Comparison of ENCODE assay signal across 13 cellular contexts in the genomic region with DNA sequence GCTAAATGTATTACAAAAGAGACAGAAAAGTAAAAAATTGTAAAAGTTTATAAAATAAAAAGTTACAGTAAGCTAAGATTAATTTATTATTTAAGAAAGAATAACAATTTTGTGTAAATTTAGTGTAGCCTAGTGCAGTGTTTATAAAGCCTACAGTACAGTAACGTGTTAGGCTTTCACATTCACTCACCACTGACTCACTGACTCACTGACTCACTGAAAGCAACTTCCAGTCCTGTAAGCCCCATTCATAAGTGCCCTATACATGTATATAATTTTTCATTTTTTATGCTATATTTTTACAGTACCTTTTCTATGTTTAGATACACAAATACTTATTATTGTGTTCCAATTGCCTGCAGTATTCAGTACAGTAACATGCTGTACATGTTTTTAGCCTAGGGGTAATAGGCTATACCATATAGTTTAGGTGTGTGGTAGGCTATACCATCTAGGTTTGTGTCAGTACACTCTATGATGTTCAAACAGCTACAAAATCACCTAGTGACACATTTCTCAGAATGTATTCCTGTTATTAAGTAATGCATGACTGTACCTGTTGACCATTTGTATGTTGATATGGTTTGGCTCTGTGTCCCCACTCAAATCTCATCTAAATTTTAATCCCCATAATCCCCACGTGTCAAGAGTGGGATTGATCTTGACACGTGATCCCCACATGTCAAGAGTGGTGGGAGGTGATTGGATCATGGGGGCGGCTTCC. TPM values are rescaled to one million over a fixed set of nuclear protein-coding genes. Genes with fewer than 3 reads are reported as not detected.
A peak's percentile ranks its signal among the peaks of the same experiment; 100 is the strongest.
DNase-seq lines count a peak whose midpoint lies in the region; ATAC-seq and TF ChIP-seq lines count a peak whose summit lies in the region.
"Had no signal": no experiment of that assay in that cellular context is flagged by ENCODE, and none has a peak within 500 bp of the region (broad histone marks: within the 10 kb centered on the region; RNA-seq: fewer than 3 reads in every experiment).

No MANE protein-coding gene starts in this region.

- peak; percentile 25 for DNase-seq in activated CD4-positive, alpha-beta T cell treated with anti-CD3 and anti-CD28 coated beads for 48 hours
- DNase-seq in activated CD4-positive, alpha-beta T cell treated with anti-CD3 and anti-CD28 coated beads for 4 hours = no peak
- DNase-seq in amniotic epithelial cell (ENCODE audit: low read depth) = peak; percentile 73
- DNase-seq in natural killer cell treated with Interleukin-12 subunit alpha and Interleukin-12 subunit beta and Interleukin-15 and Interleukin-18, amount 100 ng/mL, for 72 hours (ENCODE audit: low spot score) = no peak
- DNase-seq in NAMALWA (ENCODE audit: low spot score) = no peak
- DNase-seq in GM13976 (ENCODE audit: low spot score) = no peak
- DNase-seq in 8988T = no peak
- DNase-seq: activated CD4-positive, alpha-beta T cell treated with anti-CD3 and anti-CD28 coated beads, Interleukin-2, amount 10 ng/mL, durations not matched to agents 7 days and 5 days; colonic mucosa; islet precursor cell; PC-9 had no signal

- peaks cover 0 to 5% of the 10 kb centered on the region in 2 donors for H3K4me1 Mint-ChIP-seq in natural killer cell treated with Interleukin-12 subunit alpha and Interleukin-12 subunit beta and Interleukin-15 and Interleukin-18, amount 100 ng/mL, for 72 hours (ENCODE audit: low read depth in 2 of 2)
- H3K4me1 Mint-ChIP-seq: activated CD4-positive, alpha-beta T cell treated with anti-CD3 and anti-CD28 coated beads, Interleukin-2, amount 10 ng/mL, durations not matched to agents 7 days and 5 days had no signal

- no peak overlapping the region for H3K27ac Mint-ChIP-seq in natural killer cell treated with Interleukin-12 subunit alpha and Interleukin-12 subunit beta and Interleukin-15 and Interleukin-18, amount 100 ng/mL, for 72 hours
- H3K27ac Mint-ChIP-seq: activated CD4-positive, alpha-beta T cell treated with anti-CD3 and anti-CD28 coated beads, Interleukin-2, amount 10 ng/mL, durations not matched to agents 7 days and 5 days had no signal

- no peak for TF ChIP-seq CTCF in GM13976 (IDR thresholded peaks at IDR 0.05; ENCODE audit: borderline replicate concordance, control extremely low read depth, extremely low read depth, insufficient read depth, missing control alignments)

- peaks cover 0 to 7% of the 10 kb centered on the region in 2 donors for H3K27me3 Mint-ChIP-seq in natural killer cell treated with Interleukin-12 subunit alpha and Interleukin-12 subunit beta and Interleukin-15 and Interleukin-18, amount 100 ng/mL, for 72 hours
- H3K27me3 Mint-ChIP-seq: activated CD4-positive, alpha-beta T cell treated with anti-CD3 and anti-CD28 coated beads, Interleukin-2, amount 10 ng/mL, durations not matched to agents 7 days and 5 days had no signal

- H3K4me3 Mint-ChIP-seq in natural killer cell treated with Interleukin-12 subunit alpha and Interleukin-12 subunit beta and Interleukin-15 and Interleukin-18, amount 100 ng/mL, for 72 hours = no peak overlapping the region
- H3K4me3 Mint-ChIP-seq: activated CD4-positive, alpha-beta T cell treated with anti-CD3 and anti-CD28 coated beads, Interleukin-2, amount 10 ng/mL, durations not matched to agents 7 days and 5 days had no signal

- peak; percentile 77 for ATAC-seq in HG02852 (IDR thresholded peaks at IDR 0.05; ENCODE audit: unreplicated experiment)
- ATAC-seq in natural killer cell treated with Interleukin-12 subunit alpha and Interleukin-12 subunit beta and Interleukin-15 and Interleukin-18, amount 100 ng/mL, for 72 hours = peak; percentile 75 to 95

- H3K36me3 Mint-ChIP-seq in natural killer cell treated with Interleukin-12 subunit alpha and Interleukin-12 subunit beta and Interleukin-15 and Interleukin-18, amount 100 ng/mL, for 72 hours = no peaks in the 10 kb centered on the region

- peaks cover 4% of the 10 kb centered on the region for H3K9me3 Mint-ChIP-seq in natural killer cell treated with Interleukin-12 subunit alpha and Interleukin-12 subunit beta and Interleukin-15 and Interleukin-18, amount 100 ng/mL, for 72 hours

- in situ Hi-C loops in GM13976 (cut with MboI; ENCODE audit: low sequenced_read_pairs, unreplicated experiment) = no loop called here

RNA-seq across cellular contexts. Expression of a gene that starts 57.9 kb away (rescaled TPM):
- not detected for total RNA-seq in natural killer cell treated with Interleukin-12 subunit alpha and Interleukin-12 subunit beta and Interleukin-15 and Interleukin-18, amount 100 ng/mL, for 72 hours
- total RNA-seq: A673; activated CD4-positive, alpha-beta T cell treated with anti-CD3 and anti-CD28 coated beads, Interleukin-2, amount 10 ng/mL, durations not matched to agents 7 days and 5 days; colonic mucosa; PC-9 had no signal

Comparison
In these comparisons a context has a peak if more than half of its experiments do, and no peak if none do; other contexts are left out.
1. DNase-seq: peak in activated CD4-positive, alpha-beta T cell treated with anti-CD3 and anti-CD28 coated beads for 48 hours (single experiment) and amniotic epithelial cell (single experiment); none in activated CD4-positive, alpha-beta T cell treated with anti-CD3 and anti-CD28 coated beads for 4 hours (0 of 2), natural killer cell treated with Interleukin-12 subunit alpha and Interleukin-12 subunit beta and Interleukin-15 and Interleukin-18, amount 100 ng/mL, for 72 hours (single experiment), NAMALWA (single experiment), GM13976 (single experiment) and 8988T (single experiment).